In genomic region chr3:146187334-146187950, GRCh38 we compare ENCODE assay signal across 8 cellular contexts. TPM values are rescaled to one million over a fixed set of nuclear protein-coding genes. Genes with fewer than 3 reads are reported as not detected.
DNase-seq lines count a peak whose midpoint lies in the region; ATAC-seq and TF ChIP-seq lines count a peak whose summit lies in the region.

No MANE protein-coding gene starts in this region.

- H3K4me2 ChIP-seq in GM23338: no peak overlapping the region

- peaks cover 2% of the 10 kb centered on the region; the same call in 1 of the 3 replicates for H3K4me1 Mint-ChIP-seq in GM23338
- H3K4me1 Mint-ChIP-seq in T-helper 2 cell treated with Interferon-gamma antibody and Interleukin-4, amounts not matched to agents 5 μg/mL and 100 μg/mL, for 36 hours (ENCODE audit: low read depth): no peaks in the 10 kb centered on the region

- peaks cover 1% of the 10 kb centered on the region for H3K27me3 Mint-ChIP-seq in GM23338 (ENCODE audit: insufficient read depth, low read depth, poor library complexity)
- no peaks in the 10 kb centered on the region for H3K27me3 Mint-ChIP-seq in T-helper 2 cell treated with Interferon-gamma antibody and Interleukin-4, amounts not matched to agents 5 μg/mL and 100 μg/mL, for 36 hours (ENCODE audit: low read depth)

- H3K9me2 ChIP-seq in GM23338 (ENCODE audit: insufficient read depth): no peaks in the 10 kb centered on the region

- H3K4me1 ChIP-seq in GM23338 (ENCODE audit: insufficient read depth) (no peaks in the 10 kb centered on the region), thoracic aorta (ENCODE audit: control insufficient read depth in 1 of 2, low read depth in 2 of 2) (peaks cover 0 to 9% of the 10 kb centered on the region in 2 donors)

- TF ChIP-seq CTCF in GM23338 (conservative IDR thresholded peaks at IDR 0.05; ENCODE audit: low read depth in 2 of 2) (peak; percentile 69 to 82), thoracic aorta (IDR thresholded peaks at IDR 0.05) (peak; percentile 53)

- no peak overlapping the region for H3K4me3 ChIP-seq in GM23338
- H3K4me3 ChIP-seq in thoracic aorta: no peak overlapping the region

- no peaks in the 10 kb centered on the region for H4K20me1 ChIP-seq in GM23338 (replicated peaks; ENCODE audit: insufficient read depth)

- no peak overlapping the region for H3K27ac Mint-ChIP-seq in GM23338
- no peak overlapping the region for H3K27ac Mint-ChIP-seq in T-helper 2 cell treated with Interferon-gamma antibody and Interleukin-4, amounts not matched to agents 5 μg/mL and 100 μg/mL, for 36 hours

- no peak overlapping the region for H2AFZ ChIP-seq in GM23338

- no peaks in the 10 kb centered on the region; the same call in 2 of the 3 replicates for H3K36me3 Mint-ChIP-seq in GM23338 (ENCODE audit: low read depth)
- H3K36me3 Mint-ChIP-seq in T-helper 2 cell treated with Interferon-gamma antibody and Interleukin-4, amounts not matched to agents 5 μg/mL and 100 μg/mL, for 36 hours (ENCODE audit: low read depth): no peaks in the 10 kb centered on the region

- H3K27ac ChIP-seq in GM23338 (ENCODE audit: low read depth) (no peak overlapping the region), thoracic aorta (no peak overlapping the region)

- H3F3A ChIP-seq in GM23338 (replicated peaks; ENCODE audit: low read depth): no peaks in the 10 kb centered on the region

- in situ Hi-C loops in SK-MEL-5 (cut with HindIII; ENCODE audit: low pct_unique_long_range_greater_than_20kb, low sequenced_read_pairs): loop anchor here (25.0 kb wide), 1 partner anchor 125 kb away; no protein-coding TSS in a partner anchor

- no peaks in the 10 kb centered on the region for H3K27me3 ChIP-seq in GM23338 (ENCODE audit: insufficient read depth)
- no peaks in the 10 kb centered on the region for H3K27me3 ChIP-seq in thoracic aorta (replicated peaks; ENCODE audit: insufficient read depth)

- ATAC-seq in GM23338: no peak
- no peak for ATAC-seq in thoracic aorta (ENCODE audit: insufficient number of reproducible peaks, low FRiP score, low read depth)
- no peak for ATAC-seq in HG03354 (IDR thresholded peaks at IDR 0.05; ENCODE audit: poor library complexity, severe bottlenecking, unreplicated experiment)

- H3K9me3 ChIP-seq in thoracic aorta: no peaks in the 10 kb centered on the region

- no peaks in the 10 kb centered on the region for H3K79me2 ChIP-seq in GM23338 (replicated peaks; ENCODE audit: insufficient read depth)

- H3K36me3 ChIP-seq in GM23338 (ENCODE audit: insufficient read depth) (no peaks in the 10 kb centered on the region), thoracic aorta (peaks cover 3% of the 10 kb centered on the region)

- no peak overlapping the region for H3K4me3 Mint-ChIP-seq in GM23338
- H3K4me3 Mint-ChIP-seq in T-helper 2 cell treated with Interferon-gamma antibody and Interleukin-4, amounts not matched to agents 5 μg/mL and 100 μg/mL, for 36 hours: no peak overlapping the region

- H3K9me3 Mint-ChIP-seq in GM23338: no peaks in the 10 kb centered on the region
- H3K9me3 Mint-ChIP-seq in T-helper 2 cell treated with Interferon-gamma antibody and Interleukin-4, amounts not matched to agents 5 μg/mL and 100 μg/mL, for 36 hours: no peaks in the 10 kb centered on the region

- DNase-seq in A172 (ENCODE audit: low spot score) (peak; percentile 27), GM23338 (ENCODE audit: low spot score) (peak; percentile 60), SK-MEL-5 (ENCODE audit: low read depth, low spot score) (peak; percentile 71), glomerular visceral epithelial cell (ENCODE audit: extremely low spot score) (peak; percentile 41), thoracic aorta (ENCODE audit: low spot score) (no peak)
- DNase-seq in T-helper 2 cell treated with Interferon-gamma antibody and Interleukin-4, amounts not matched to agents 5 μg/mL and 100 μg/mL, for 36 hours (ENCODE audit: low spot score): no peak
- DNase-seq in central memory CD4-positive, alpha-beta T cell: no peak

TF ChIP-seq in GM23338, 12 proteins besides CTCF, POLR2A, EP300 and RAD21:
- TF ChIP-seq ETS1 (IDR thresholded peaks at IDR 0.05) (no peak), ZNF462 (CRISPR knock-in tag; IDR thresholded peaks at IDR 0.05) (no peak), EZH2phosphoT487 (IDR thresholded peaks at IDR 0.05; ENCODE audit: unreplicated experiment) (no peak), CREB1 (CRISPR knock-in tag; IDR thresholded peaks at IDR 0.05; ENCODE audit: low read depth) (no peak)

RNA-seq across cellular contexts. Expression of gene PLOD2, which starts 26.5 kb away (rescaled TPM):
- total RNA-seq in A172 (2014; rRNA removed; shearing (Covaris generic)): 93.9 and 104 TPM in 2 replicates
- total RNA-seq in GM23338 (2014; rRNA removed; shearing (Covaris generic)): 30.5 and 31.7 TPM in 2 replicates
- polyA plus RNA-seq in GM23338 (2016; fragmentation: Nextera tagmentation; extraction: Ambion mirVana): 19.3 and 26.7 TPM in 2 replicates
- 37.7 and 40.2 TPM in 2 replicates for total RNA-seq in SK-MEL-5 (2014; rRNA removed; shearing (Covaris generic))
- polyA plus RNA-seq in SK-MEL-5 (2015; cell fraction: cytosol; rRNA removed): 27.1 and 32.5 TPM in 2 replicates
- 17.1 and 22.6 TPM in 2 replicates for polyA plus RNA-seq in SK-MEL-5 (2015; cell fraction: nucleus; rRNA removed)
- total RNA-seq in thoracic aorta: 10 to 100 TPM; 42.8 to 92.6 TPM

Comparison
In these comparisons a context has a peak if more than half of its experiments do, and no peak if none do; other contexts are left out.
1. DNase-seq: peak in A172 (single experiment), GM23338 (single experiment), SK-MEL-5 (single experiment) and glomerular visceral epithelial cell (single experiment); none in thoracic aorta (single experiment), T-helper 2 cell treated with Interferon-gamma antibody and Interleukin-4, amounts not matched to agents 5 μg/mL and 100 μg/mL, for 36 hours (single experiment) and central memory CD4-positive, alpha-beta T cell (single experiment).